Comparison of ENCODE assay signal across 2 cellular contexts in genomic region chr15:73794501-73795133, GRCh38.
TF ChIP-seq lines count a peak whose summit lies in the region.

No MANE protein-coding gene starts in this region.

TF ChIP-seq in HepG2, 621 proteins besides CTCF, POLR2A, EP300 and RAD21:
- TF ChIP-seq ZNF143 (CRISPR knock-in tag; IDR thresholded peaks at IDR 0.05) (peak; percentile 60; the same call in 1 of the 2 replicates), SNAPC4 (CRISPR knock-in tag; IDR thresholded peaks at IDR 0.05) (no peak), THAP11 (CRISPR knock-in tag; IDR thresholded peaks at IDR 0.05) (0 out of 2 replicates have a peak, but pooled peaks have one; percentile 34)

TF ChIP-seq in H1, 55 proteins besides CTCF, POLR2A, EP300 and RAD21:
- 0 out of 2 replicates have a peak, but pooled peaks have one; percentile 6 for TF ChIP-seq YY1 (IDR thresholded peaks at IDR 0.05; ENCODE audit: low read depth, low read length)
- peak; percentile 94 for TF ChIP-seq KDM1A (IDR thresholded peaks at IDR 0.05; ENCODE audit: borderline replicate concordance, low read length)
- no peak for TF ChIP-seq KDM4A (IDR thresholded peaks at IDR 0.05; ENCODE audit: low read depth, low read length, severe bottlenecking)
- peak; percentile 46; the same call in 1 of the 2 replicates for TF ChIP-seq SIX5 (IDR thresholded peaks at IDR 0.05; ENCODE audit: low read depth, low read length)
- TF ChIP-seq HDAC2 (IDR thresholded peaks at IDR 0.05; ENCODE audit: borderline replicate concordance in 1 of 2, low read depth in 2 of 2, low read length in 2 of 2), result peak in 1 of 2 experiments; percentile 66; a peak in 1 of 4 replicates
